Comparison of ENCODE assay signal across 8 cellular contexts in the genomic region with DNA sequence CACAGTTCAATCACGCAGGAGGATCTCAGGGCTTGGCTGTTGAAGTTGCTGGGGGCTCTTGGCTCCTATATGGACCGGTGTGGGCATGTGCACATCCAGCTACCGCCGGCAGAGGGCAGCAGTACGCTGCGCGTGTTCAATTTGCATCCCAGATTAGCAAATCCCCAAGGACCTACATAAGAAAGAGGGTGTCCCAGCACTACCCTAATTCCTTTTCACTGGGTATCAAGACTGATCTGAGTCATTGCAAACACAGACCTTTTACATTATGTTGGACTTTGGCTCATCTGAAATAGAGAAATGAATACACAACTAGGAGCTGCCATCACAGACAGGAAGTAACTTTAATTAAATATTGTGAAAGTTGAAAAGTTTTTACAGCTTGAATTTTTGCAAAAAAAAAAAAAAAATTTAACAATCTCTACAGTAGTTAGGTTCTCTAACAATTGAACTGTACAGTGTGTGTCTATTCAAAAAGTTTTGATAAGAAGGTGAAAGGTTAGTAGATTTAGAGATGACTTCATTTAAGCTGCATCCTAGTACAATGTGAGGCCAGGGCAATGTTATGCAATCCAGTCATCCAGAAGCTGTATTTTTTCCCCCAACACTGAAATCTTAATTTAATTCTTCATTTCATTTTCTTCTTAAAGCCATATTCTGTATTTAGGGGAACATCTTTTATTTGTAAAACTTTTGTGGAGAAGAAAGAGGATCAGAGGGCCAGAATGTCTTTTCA.
DNase-seq lines count a peak whose midpoint lies in the region; ATAC-seq lines count a peak whose summit lies in the region.

No MANE protein-coding gene starts in this region.

- peak overlapping the region; percentile 29 for H3K4me2 ChIP-seq in BLaER1

- intact Hi-C loops in activated CD4-positive, alpha-beta memory T cell treated with anti-CD3 and anti-CD28 coated beads for 36 hours (cut with micrococcal nuclease): loop anchor here (1.0 to 10.0 kb wide), 4 partner anchors 411 to 621 kb away; no protein-coding TSS in a partner anchor

- no peaks in the 10 kb centered on the region for H3K9me3 Mint-ChIP-seq in activated CD4-positive, alpha-beta memory T cell treated with anti-CD3 and anti-CD28 coated beads for 36 hours
- H3K9me3 Mint-ChIP-seq in memory B cell: no peaks in the 10 kb centered on the region

- CTCF ChIA-PET in activated CD4-positive, alpha-beta memory T cell treated with anti-CD3 and anti-CD28 coated beads for 36 hours (lab: Charles Lee): interaction anchor here (0.6 to 12.0 kb wide), 61 partner anchors 8 to 1866 kb away, joined by 3 to 412 read pairs (median 4); a partner anchor contains a TSS

- H3K27me3 Mint-ChIP-seq in activated CD4-positive, alpha-beta memory T cell treated with anti-CD3 and anti-CD28 coated beads for 36 hours: peaks cover 8% of the 10 kb centered on the region
- H3K27me3 Mint-ChIP-seq in memory B cell: no peaks in the 10 kb centered on the region

- no peaks in the 10 kb centered on the region for H3K36me3 Mint-ChIP-seq in activated CD4-positive, alpha-beta memory T cell treated with anti-CD3 and anti-CD28 coated beads for 36 hours
- H3K36me3 Mint-ChIP-seq in memory B cell: peaks cover 11% of the 10 kb centered on the region

- no peaks in the 10 kb centered on the region for H3K27me3 ChIP-seq in BLaER1

- peaks cover 98% of the 10 kb centered on the region for H3K4me1 ChIP-seq in BLaER1

- DNase-seq in NCI-H69 (lab: John Stamatoyannopoulos, UW): peak; percentile 73
- peak; percentile 75 for DNase-seq in activated CD4-positive, alpha-beta memory T cell treated with anti-CD3 and anti-CD28 coated beads for 36 hours
- DNase-seq in effector CD4-positive, alpha-beta T cell: peak; percentile 57
- DNase-seq in memory B cell (ENCODE audit: low spot score in 2 of 2): peak; percentile 78 to 82
- DNase-seq in stimulated activated CD8-positive, alpha-beta memory T cell treated with anti-CD3 and anti-CD28 coated beads, Interleukin-2, amount 100 ng/mL, for 1 hour (ENCODE audit: low read depth in 2 of 2): peak; percentile 39 to 48

- no peak overlapping the region for H3K9ac ChIP-seq in BLaER1

- ATAC-seq in GM19043 (IDR thresholded peaks at IDR 0.05; ENCODE audit: low read depth, unreplicated experiment) (peak; percentile 89), HG03196 (IDR thresholded peaks at IDR 0.05; ENCODE audit: unreplicated experiment) (peak; percentile 92), memory B cell (ENCODE audit: low read depth) (peak; percentile 91)

- peaks cover under 1% of the 10 kb centered on the region; the same call in 1 of the 2 replicates for H4K20me1 ChIP-seq in BLaER1

- H3K27ac Mint-ChIP-seq in activated CD4-positive, alpha-beta memory T cell treated with anti-CD3 and anti-CD28 coated beads for 36 hours: no peak overlapping the region
- H3K27ac Mint-ChIP-seq in memory B cell: peak overlapping the region; percentile 87

- no peak overlapping the region for H3K4me3 ChIP-seq in BLaER1

- no peaks in the 10 kb centered on the region for H3K9me3 ChIP-seq in BLaER1

- H3K4me1 Mint-ChIP-seq in activated CD4-positive, alpha-beta memory T cell treated with anti-CD3 and anti-CD28 coated beads for 36 hours (ENCODE audit: low read depth): peaks cover 2% of the 10 kb centered on the region
- H3K4me1 Mint-ChIP-seq in memory B cell: peaks cover 15% of the 10 kb centered on the region

- H3K27ac ChIP-seq in BLaER1: 0 out of 2 replicates have a peak overlapping the region, but pooled peaks have one; percentile 40

- POLR2A ChIA-PET in activated CD4-positive, alpha-beta memory T cell treated with anti-CD3 and anti-CD28 coated beads for 36 hours (lab: Charles Lee): interaction anchor here (0.5 to 0.6 kb wide), 2 partner anchors 411 to 833 kb away, joined by 4 to 5 read pairs; no protein-coding TSS in a partner anchor

- H3K4me3 Mint-ChIP-seq in activated CD4-positive, alpha-beta memory T cell treated with anti-CD3 and anti-CD28 coated beads for 36 hours: no peak overlapping the region
- H3K4me3 Mint-ChIP-seq in memory B cell: peak overlapping the region; percentile 63

- peaks cover 65% of the 10 kb centered on the region for H3K36me3 ChIP-seq in BLaER1
